ENCODE assay signal across 34 cellular contexts in the genomic region with DNA sequence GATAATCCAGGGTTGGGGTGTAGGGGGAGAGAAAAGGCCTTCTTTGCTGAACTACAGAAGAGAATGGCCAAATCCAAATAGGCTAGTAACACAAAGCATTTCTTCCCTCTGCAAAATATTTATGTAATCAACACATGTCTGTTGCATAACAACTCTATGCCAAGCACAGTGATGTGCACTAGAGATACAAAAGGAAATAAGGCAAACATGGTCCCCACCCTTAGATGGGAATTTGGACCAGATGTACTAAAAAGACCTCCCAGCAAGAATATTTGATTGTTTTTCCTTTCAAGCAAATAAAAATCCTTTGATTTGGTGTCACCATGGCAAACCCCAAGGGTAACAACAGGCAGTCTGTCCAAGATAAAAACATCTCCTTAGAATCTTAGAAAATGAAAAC.
"Had no signal": no experiment of that assay in that cellular context is flagged by ENCODE, and none has a peak within 500 bp of the region (broad histone marks: within the 10 kb centered on the region; RNA-seq: fewer than 3 reads in every experiment).

No MANE protein-coding gene starts in this region.

- H3K4me3 ChIP-seq: adrenal gland, body of pancreas, breast epithelium had no signal

- H3K36me3 ChIP-seq: adrenal gland, brain microvascular endothelial cell, breast epithelium had no signal

- FAIRE-seq: TTC549 had no signal

- H3K27me3 ChIP-seq: body of pancreas, brain microvascular endothelial cell had no signal

- H3K9me3 Mint-ChIP-seq: activated B cell treated with CpG ODN at 0.5 μM for 24 hours; activated CD4-positive, alpha-beta memory T cell treated with anti-CD3 and anti-CD28 coated beads, Interleukin-2, amount 10 ng/mL, durations not matched to agents 7 days and 5 days; activated CD4-positive, alpha-beta T cell treated with anti-CD3 and anti-CD28 coated beads, Interleukin-2, amount 10 ng/mL, durations not matched to agents 7 days and 5 days; activated naive CD4-positive, alpha-beta T cell treated with anti-CD3 and anti-CD28 coated beads, Interleukin-2, amount 10 ng/mL, durations not matched to agents 7 days and 5 days; activated naive CD4-positive, alpha-beta T cell treated with anti-CD3 and anti-CD28 coated beads, Interleukin-2, amount 50 U/mL, for 24 hours; activated naive CD8-positive, alpha-beta T cell treated with anti-CD3 and anti-CD28 coated beads for 36 hours; activated T-cell treated with anti-CD3 and anti-CD28 coated beads, Interleukin-2, amount 50 U/mL, for 24 hours; T-helper 1 cell treated with Interleukin-12 subunit alpha and Interleukin-12 subunit beta and Interleukin-4 antibody, amounts not matched to agents 30 μg/mL and 1 μg/mL, for 36 hours; T-helper 2 cell treated with Interferon-gamma antibody and Interleukin-4, amounts not matched to agents 5 μg/mL and 100 μg/mL, for 36 hours had no signal

- H3K36me3 Mint-ChIP-seq: activated CD8-positive, alpha-beta memory T cell treated with anti-CD3 and anti-CD28 coated beads, Interleukin-2, amount 10 ng/mL, durations not matched to agents 7 days and 5 days; activated naive CD4-positive, alpha-beta T cell treated with anti-CD3 and anti-CD28 coated beads, Interleukin-2, amount 10 ng/mL, durations not matched to agents 7 days and 5 days; activated naive CD4-positive, alpha-beta T cell treated with anti-CD3 and anti-CD28 coated beads, Interleukin-2, amount 50 U/mL, for 24 hours; activated naive CD8-positive, alpha-beta T cell treated with anti-CD3 and anti-CD28 coated beads for 36 hours had no signal

- H3K27ac ChIP-seq: adrenal gland, body of pancreas, brain microvascular endothelial cell, breast epithelium, VCaP had no signal

- H3K4me1 ChIP-seq: adrenal gland, body of pancreas, breast epithelium had no signal

- ATAC-seq: activated CD4-positive, alpha-beta T cell treated with anti-CD3 and anti-CD28 coated beads for 36 hours; activated CD8-positive, alpha-beta memory T cell treated with anti-CD3 and anti-CD28 coated beads, Interleukin-2, amount 10 ng/mL, durations not matched to agents 7 days and 5 days; activated CD8-positive, alpha-beta T cell treated with anti-CD3 and anti-CD28 coated beads, Interleukin-2, amount 10 ng/mL, durations not matched to agents 7 days and 5 days; body of pancreas had no signal

- H3K27ac Mint-ChIP-seq: activated B cell treated with CpG ODN at 0.5 μM for 24 hours; activated CD4-positive, alpha-beta memory T cell treated with anti-CD3 and anti-CD28 coated beads, Interleukin-2, amount 10 ng/mL, durations not matched to agents 7 days and 5 days; activated CD4-positive, alpha-beta T cell treated with anti-CD3 and anti-CD28 coated beads for 36 hours; activated CD4-positive, alpha-beta T cell treated with anti-CD3 and anti-CD28 coated beads, Interleukin-2, amount 10 ng/mL, durations not matched to agents 7 days and 5 days; activated CD8-positive, alpha-beta memory T cell treated with anti-CD3 and anti-CD28 coated beads, Interleukin-2, amount 10 ng/mL, durations not matched to agents 7 days and 5 days; activated CD8-positive, alpha-beta T cell treated with anti-CD3 and anti-CD28 coated beads, Interleukin-2, amount 10 ng/mL, durations not matched to agents 7 days and 5 days; activated naive CD4-positive, alpha-beta T cell treated with anti-CD3 and anti-CD28 coated beads, Interleukin-2, amount 10 ng/mL, durations not matched to agents 7 days and 5 days; activated naive CD4-positive, alpha-beta T cell treated with anti-CD3 and anti-CD28 coated beads, Interleukin-2, amount 50 U/mL, for 24 hours; activated naive CD8-positive, alpha-beta T cell treated with anti-CD3 and anti-CD28 coated beads for 36 hours; activated T-cell treated with anti-CD3 and anti-CD28 coated beads, Interleukin-2, amount 50 U/mL, for 24 hours; activated T-helper 2 cell treated with anti-CD3 and anti-CD28 coated beads, Interferon-gamma antibody, Interleukin-2, Interleukin-4, amounts not matched to agents 10 μg/mL and 5 μg/mL and 100 μg/mL, durations not matched to agents 14 hours and 24 hours and 36 hours; T-helper 1 cell treated with Interleukin-12 subunit alpha and Interleukin-12 subunit beta and Interleukin-4 antibody, amounts not matched to agents 30 μg/mL and 1 μg/mL, for 36 hours; T-helper 2 cell treated with Interferon-gamma antibody and Interleukin-4, amounts not matched to agents 5 μg/mL and 100 μg/mL, for 36 hours had no signal

- H3K9me3 ChIP-seq: adrenal gland, body of pancreas, breast epithelium had no signal

- DNase-seq: activated B cell treated with CpG ODN at 0.5 μM for 24 hours; activated CD4-positive, alpha-beta memory T cell treated with anti-CD3 and anti-CD28 coated beads, Interleukin-2, amount 10 ng/mL, durations not matched to agents 7 days and 5 days; activated CD4-positive, alpha-beta T cell treated with anti-CD3 and anti-CD28 coated beads for 36 hours; activated CD4-positive, alpha-beta T cell treated with anti-CD3 and anti-CD28 coated beads for 48 hours; activated CD4-positive, alpha-beta T cell treated with anti-CD3 and anti-CD28 coated beads, Interleukin-2, amount 10 ng/mL, durations not matched to agents 7 days and 5 days; activated CD4-positive, alpha-beta T cell treated with anti-CD3 and anti-CD28 coated beads, Interleukin-2, amount 50 U/mL, for 48 hours; activated CD4-positive, CD25-positive, alpha-beta regulatory T cell treated with anti-CD3 and anti-CD28 coated beads, Interleukin-2, amount 50 U/mL, for 72 hours; activated CD8-positive, alpha-beta memory T cell treated with anti-CD3 and anti-CD28 coated beads for 24 hours; activated CD8-positive, alpha-beta memory T cell treated with anti-CD3 and anti-CD28 coated beads, Interleukin-2, amount 10 ng/mL, durations not matched to agents 7 days and 5 days; activated CD8-positive, alpha-beta memory T cell treated with anti-CD3 and anti-CD28 coated beads, Interleukin-2, amount 50 U/mL, for 48 hours; activated CD8-positive, alpha-beta T cell treated with anti-CD3 and anti-CD28 coated beads, Interleukin-2, amount 10 ng/mL, durations not matched to agents 7 days and 5 days; activated effector memory CD4-positive, alpha-beta T cell treated with Interleukin-2 at 50 U/mL for 16 hours; activated gamma-delta T cell; activated naive CD4-positive, alpha-beta T cell treated with anti-CD3 and anti-CD28 coated beads, Interleukin-2, amount 10 ng/mL, durations not matched to agents 7 days and 5 days; activated naive CD4-positive, alpha-beta T cell treated with Interleukin-2 at 50 U/mL for 16 hours; activated naive CD8-positive, alpha-beta T cell treated with anti-CD3 and anti-CD28 coated beads for 36 hours; activated T-cell treated with anti-CD3 and anti-CD28 coated beads, Interleukin-2, amount 50 U/mL, for 24 hours; activated T-cell treated with anti-CD3 and anti-CD28 coated beads, Interleukin-2, amount 50 U/mL, for 48 hours; adrenal gland; amniotic stem cell; aorta; body of pancreas; brain microvascular endothelial cell; central memory CD4-positive, alpha-beta T cell; T-helper 1 cell; T-helper 2 cell; T-helper 9 cell had no signal
